In genomic region chr12:52032431-52032796, GRCh38 we compare ENCODE assay signal across 8 cellular contexts. TPM values are rescaled to one million over a fixed set of nuclear protein-coding genes. Genes with fewer than 3 reads are reported as not detected.
DNase-seq lines count a peak whose midpoint lies in the region; ATAC-seq, FAIRE-seq and TF ChIP-seq lines count a peak whose summit lies in the region.

No MANE protein-coding gene starts in this region.

- H3K4me1 Mint-ChIP-seq in activated naive CD8-positive, alpha-beta T cell treated with anti-CD3 and anti-CD28 coated beads, Interleukin-2, amount 50 U/mL, for 24 hours = peaks cover 48% of the 10 kb centered on the region

- DNase-seq in HCT116 (ENCODE audit: low read depth, low spot score) (no peak), right atrium auricular region (ENCODE audit: low spot score) (peak; percentile 94), psoas muscle (peak in 1 of 2 donors; percentile 70), D721Med (ENCODE audit: insufficient read length, low spot score) (no peak)
- no peak for DNase-seq in activated naive CD8-positive, alpha-beta T cell treated with anti-CD3 and anti-CD28 coated beads, Interleukin-2, amount 50 U/mL, for 24 hours

- no peaks in the 10 kb centered on the region for H3K9me2 ChIP-seq in HCT116 (ENCODE audit: insufficient read depth)

- H3K4me3 Mint-ChIP-seq in activated naive CD8-positive, alpha-beta T cell treated with anti-CD3 and anti-CD28 coated beads, Interleukin-2, amount 50 U/mL, for 24 hours = peak overlapping the region; percentile 78

- TF ChIP-seq RAD21 in HCT116 (IDR thresholded peaks at IDR 0.05; ENCODE audit: low read depth) = no peak

- H3K27me3 Mint-ChIP-seq in activated naive CD8-positive, alpha-beta T cell treated with anti-CD3 and anti-CD28 coated beads, Interleukin-2, amount 50 U/mL, for 24 hours = no peaks in the 10 kb centered on the region

- BruUV-seq in HCT116 (replicated peaks; lab: Mats Ljungman, UMichigan) = TSS peak; percentile 88

- H3K4me3 ChIP-seq in ACC112 (ENCODE audit: low read depth, low read length) (peak overlapping the region; percentile 68), HCT116 (replicated peaks in 1 of 2; ENCODE audit: low read depth in 1 of 2, low read length in 2 of 2) (peak overlapping the region; percentile 29 to 47), right atrium auricular region (peak overlapping the region; percentile 11 to 39), psoas muscle (peak overlapping the region; percentile 60)

- no peak for TF ChIP-seq POLR2A in HCT116 (IDR thresholded peaks at IDR 0.05; ENCODE audit: borderline replicate concordance, extremely low read depth, insufficient read depth, insufficient read length)

- H3K9ac ChIP-seq in HCT116 (ENCODE audit: low read length) = peak overlapping the region; percentile 60

- H3K4me1 ChIP-seq in ACC112 (ENCODE audit: control insufficient read depth, insufficient read depth, low read length, unreplicated experiment) (peaks cover 17% of the 10 kb centered on the region), HCT116 (ENCODE audit: control insufficient read depth in 1 of 2, insufficient read depth in 2 of 2, low read length in 2 of 2) (peaks cover 28 to 45% of the 10 kb centered on the region in 2 experiments), right atrium auricular region (peaks cover 0 to 62% of the 10 kb centered on the region in 2 donors), psoas muscle (peaks cover 46% of the 10 kb centered on the region)

- ATAC-seq in HCT116 (no peak), psoas muscle (peak; percentile 32 to 69 (median 48)), HG03045 (IDR thresholded peaks at IDR 0.05; ENCODE audit: unreplicated experiment) (no peak), HG03521 (IDR thresholded peaks at IDR 0.05; ENCODE audit: unreplicated experiment) (no peak)
- no peak for ATAC-seq in activated naive CD8-positive, alpha-beta T cell treated with anti-CD3 and anti-CD28 coated beads, Interleukin-2, amount 50 U/mL, for 24 hours

- H3K79me2 ChIP-seq in ACC112 (ENCODE audit: control insufficient read depth, insufficient read depth, low read length, unreplicated experiment) (no peaks in the 10 kb centered on the region), HCT116 (ENCODE audit: insufficient read depth, low read length) (peaks cover 1% of the 10 kb centered on the region; the same call in 1 of the 2 replicates)

- H3K9me3 Mint-ChIP-seq in activated naive CD8-positive, alpha-beta T cell treated with anti-CD3 and anti-CD28 coated beads, Interleukin-2, amount 50 U/mL, for 24 hours = no peaks in the 10 kb centered on the region

- no peaks in the 10 kb centered on the region for H3K36me3 ChIP-seq in ACC112 (ENCODE audit: insufficient read depth, low read length)
- no peaks in the 10 kb centered on the region for H3K36me3 ChIP-seq in HCT116 (ENCODE audit: control insufficient read depth in 1 of 2, insufficient read depth in 2 of 2, low read length in 2 of 2)
- H3K36me3 ChIP-seq in right atrium auricular region = no peaks in the 10 kb centered on the region
- H3K36me3 ChIP-seq in psoas muscle (ENCODE audit: insufficient read depth in 1 of 2, low read depth in 1 of 2) = no peaks in the 10 kb centered on the region

- no peak for TF ChIP-seq CTCF in HCT116 (IDR thresholded peaks at IDR 0.05 in 2 of 3, conservative IDR thresholded peaks at IDR 0.05 in 1 of 3; ENCODE audit: borderline replicate concordance in 1 of 3, insufficient read depth in 1 of 3, low read depth in 2 of 3, low read length in 2 of 3)
- TF ChIP-seq CTCF in right atrium auricular region (IDR thresholded peaks at IDR 0.05) = no peak
- no peak for TF ChIP-seq CTCF in psoas muscle (IDR thresholded peaks at IDR 0.05)
- TF ChIP-seq CTCF in D721Med (IDR thresholded peaks at IDR 0.05; ENCODE audit: insufficient read depth, missing control alignments) = no peak

- POLR2A ChIA-PET in HCT116 (lab: Charles Lee) = interaction anchor here (0.9 to 5.1 kb wide), 9 partner anchors 8 to 248 kb away, joined by 3 to 40 read pairs (median 5); partner anchors contain the start of genes ATG101 and NR4A1

- RAD21 ChIA-PET in HCT116 (lab: Charles Lee; ENCODE audit: low non-redundant PET in 1 of 2, low total read pairs in 2 of 2, uncharacterized antibody in 2 of 2, unreplicated experiment in 2 of 2) = interaction anchor here in 1 of 2 experiments (0.6 kb wide), 1 partner anchor 263 kb away, joined by 5 read pairs; no protein-coding TSS in a partner anchor

- peak overlapping the region; percentile 75 for H3K4me2 ChIP-seq in HCT116 (ENCODE audit: low read length)

- no peaks in the 10 kb centered on the region for H3K9me3 ChIP-seq in HCT116 (ENCODE audit: control insufficient read depth in 1 of 2, insufficient read depth in 1 of 2, low read depth in 1 of 2, low read length in 2 of 2)
- no peaks in the 10 kb centered on the region for H3K9me3 ChIP-seq in right atrium auricular region
- no peaks in the 10 kb centered on the region for H3K9me3 ChIP-seq in psoas muscle

- FAIRE-seq in D721Med (lab: Jason Lieb, UNC) = no peak

- WGBS in psoas muscle, 3 donors = 1 to 5% (median 5%) methylated on average over 5 of the region's 5 CpGs

- H3K36me3 Mint-ChIP-seq in activated naive CD8-positive, alpha-beta T cell treated with anti-CD3 and anti-CD28 coated beads, Interleukin-2, amount 50 U/mL, for 24 hours (ENCODE audit: low read depth) = no peaks in the 10 kb centered on the region

- CTCF ChIA-PET in HCT116 (lab: Charles Lee) = interaction anchor here (0.9 to 2.7 kb wide), 9 partner anchors 8 to 115 kb away, joined by 3 to 15 read pairs (median 8); partner anchors contain the start of gene NR4A1

- intact Hi-C loops in HCT116 (cut with micrococcal nuclease) (no loop called here), psoas muscle (cut with DNase I) (no loop called here)

- H2AFZ ChIP-seq in ACC112 (ENCODE audit: low read length, unreplicated experiment) = peak overlapping the region; percentile 34
- H2AFZ ChIP-seq in HCT116 (ENCODE audit: low read depth, low read length, poor library complexity, severe bottlenecking) = no peak overlapping the region

- no peaks in the 10 kb centered on the region; the same call in 1 of the 2 replicates for H3K27me3 ChIP-seq in ACC112 (ENCODE audit: insufficient read depth, low read length)
- H3K27me3 ChIP-seq in HCT116 (ENCODE audit: insufficient read depth, low read length) = no peaks in the 10 kb centered on the region
- H3K27me3 ChIP-seq in right atrium auricular region = no peaks in the 10 kb centered on the region
- no peaks in the 10 kb centered on the region for H3K27me3 ChIP-seq in psoas muscle (ENCODE audit: insufficient read depth in 3 of 3, low read length in 2 of 3)

- peak overlapping the region; percentile 85 for H3K27ac Mint-ChIP-seq in activated naive CD8-positive, alpha-beta T cell treated with anti-CD3 and anti-CD28 coated beads, Interleukin-2, amount 50 U/mL, for 24 hours

- H3K27ac ChIP-seq in ACC112 (ENCODE audit: low read depth, low read length) (peak overlapping the region; percentile 71), HCT116 (ENCODE audit: low read depth, low read length) (no peak overlapping the region), right atrium auricular region (peak overlapping the region; percentile 94 to 99), psoas muscle (peak overlapping the region; percentile 93)

- no peaks in the 10 kb centered on the region for H4K20me1 ChIP-seq in HCT116 (ENCODE audit: insufficient read depth)

TF ChIP-seq in HCT116, 20 proteins besides CTCF, POLR2A, EP300 and RAD21 (continues in another document):
- TF ChIP-seq SIN3A (IDR thresholded peaks at IDR 0.05; ENCODE audit: low read depth) (no peak), EGR1 (IDR thresholded peaks at IDR 0.05; ENCODE audit: low read depth) (no peak), YY1 (IDR thresholded peaks at IDR 0.05; ENCODE audit: extremely low read depth, insufficient replicate concordance, low read depth, low read length) (no peak), EZH2phosphoT487 (IDR thresholded peaks at IDR 0.05; ENCODE audit: borderline replicate concordance) (no peak), ELF1 (IDR thresholded peaks at IDR 0.05; ENCODE audit: borderline replicate concordance, low read depth) (no peak), SRF (IDR thresholded peaks at IDR 0.05; ENCODE audit: low read depth) (no peak), MAX (IDR thresholded peaks at IDR 0.05) (no peak), CBX3 (IDR thresholded peaks at IDR 0.05; ENCODE audit: low read depth) (no peak), FOSL1 (IDR thresholded peaks at IDR 0.05; ENCODE audit: low read depth) (no peak), SP1 (IDR thresholded peaks at IDR 0.05; ENCODE audit: low read depth) (no peak), TCF7L2 (IDR thresholded peaks at IDR 0.05; ENCODE audit: borderline replicate concordance, extremely low read depth, insufficient read depth, insufficient read length) (no peak), ZFX (IDR thresholded peaks at IDR 0.05) (no peak), ZNF274 (IDR thresholded peaks at IDR 0.05; ENCODE audit: low read depth, low read length) (no peak)

RNA-seq across cellular contexts. Expression of gene NR4A1, which starts 18.8 kb away (rescaled TPM):
- total RNA-seq in HCT116 (2021; ENCODE audit: unreplicated experiment) = 35.3 TPM
- polyA plus RNA-seq in HCT116 (2012) = 117 and 343 TPM in 2 replicates
- total RNA-seq in right atrium auricular region = 100 to 1,000 TPM; 150 to 238 TPM
- total RNA-seq in psoas muscle = 10 to 100 TPM; 17.5 to 92.8 (median 56.9) TPM
- polyA plus RNA-seq in psoas muscle = 10 to 100 TPM; 35.5 to 74.0 (median 50.2) TPM

RNA-seq across cellular contexts. Expression of gene TAMALIN, which starts 25.7 kb away (rescaled TPM):
- total RNA-seq in HCT116 (2021; ENCODE audit: unreplicated experiment) = 1.1 TPM
- 0.33 and 0.36 TPM in 2 replicates for polyA plus RNA-seq in HCT116 (2012)
- 10 to 100 TPM; 17.6 to 23.2 TPM for total RNA-seq in right atrium auricular region
- total RNA-seq in psoas muscle = 10 to 100 TPM in 3 of 4 donors, 1 to 10 TPM in 1; 8.0 to 12.8 (median 11.5) TPM
- polyA plus RNA-seq in psoas muscle = 1 to 10 TPM; 5.5 to 9.6 (median 6.8) TPM

RNA-seq across cellular contexts. Expression of gene ATG101, which starts 37.4 kb away (rescaled TPM):
- total RNA-seq in HCT116 (2021; ENCODE audit: unreplicated experiment) = 49.2 TPM
- 69.2 and 101 TPM in 2 replicates for polyA plus RNA-seq in HCT116 (2012)
- total RNA-seq in right atrium auricular region = 10 to 100 TPM; 26.8 to 36.9 TPM
- 10 to 100 TPM; 25.1 to 35.3 (median 26.5) TPM for total RNA-seq in psoas muscle
- polyA plus RNA-seq in psoas muscle = 100 to 1,000 TPM in 1 of 3 donors, 10 to 100 TPM in 2; 39.5 to 154 (median 90.0) TPM

RNA-seq across cellular contexts. Expression of gene SMIM41, which starts 47.1 kb away (rescaled TPM):
- total RNA-seq in HCT116 (2021; ENCODE audit: unreplicated experiment) (not detected), right atrium auricular region (1 to 10 TPM in 1 of 2 donors, under 1 TPM in 1; 0.44 to 3.2 TPM), psoas muscle (under 1 TPM in 2 of 4 donors, not detected in 2; 0.16 to 0.32 TPM)
- polyA plus RNA-seq in HCT116 (2012) = not detected in 2 replicates
- under 1 TPM in 1 of 3 donors, not detected in 2; 0.20 TPM for polyA plus RNA-seq in psoas muscle

Comparison
In these comparisons a context has a peak if more than half of its experiments do, and no peak if none do; other contexts are left out.
1. ATAC-seq: peak in psoas muscle (4 of 4); none in HCT116 (single experiment), activated naive CD8-positive, alpha-beta T cell treated with anti-CD3 and anti-CD28 coated beads, Interleukin-2, amount 50 U/mL, for 24 hours (single experiment), HG03045 (single experiment) and HG03521 (single experiment).
2. Peak in every context shown above with its lines, with median percentiles within 50 percentile points of each other: H3K4me3 ChIP-seq.